ENCODE assay signal across 8 cellular contexts in genomic region chr6:50816115-50816675, GRCh38. TPM values are rescaled to one million over a fixed set of nuclear protein-coding genes. Genes with fewer than 3 reads are reported as not detected.
DNase-seq lines count a peak whose midpoint lies in the region; ATAC-seq and TF ChIP-seq lines count a peak whose summit lies in the region.

No MANE protein-coding gene starts in this region.

- H3K9me3 Mint-ChIP-seq in activated CD8-positive, alpha-beta T cell treated with anti-CD3 and anti-CD28 coated beads, Interleukin-2, amount 10 ng/mL, durations not matched to agents 7 days and 5 days (ENCODE audit: insufficient read depth): no peaks in the 10 kb centered on the region

- no peaks in the 10 kb centered on the region for H3K36me3 ChIP-seq in mucosa of stomach (ENCODE audit: control insufficient read depth, insufficient read depth, low read length)

- POLR2A ChIA-PET in activated CD8-positive, alpha-beta T cell treated with anti-CD3 and anti-CD28 coated beads, Interleukin-2, amount 10 ng/mL, durations not matched to agents 7 days and 5 days (lab: Charles Lee): no interaction called here

- peaks cover 5% of the 10 kb centered on the region for H3K36me3 Mint-ChIP-seq in activated CD8-positive, alpha-beta T cell treated with anti-CD3 and anti-CD28 coated beads, Interleukin-2, amount 10 ng/mL, durations not matched to agents 7 days and 5 days (ENCODE audit: low read depth)

- peaks cover 10% of the 10 kb centered on the region for H3K4me1 Mint-ChIP-seq in activated CD8-positive, alpha-beta T cell treated with anti-CD3 and anti-CD28 coated beads, Interleukin-2, amount 10 ng/mL, durations not matched to agents 7 days and 5 days (ENCODE audit: low read depth)

- peak overlapping the region; percentile 44 for H3K9ac ChIP-seq in mucosa of stomach (ENCODE audit: low read length)

- H3K4me3 Mint-ChIP-seq in activated CD8-positive, alpha-beta T cell treated with anti-CD3 and anti-CD28 coated beads, Interleukin-2, amount 10 ng/mL, durations not matched to agents 7 days and 5 days: peak overlapping the region; percentile 83

- H3K27ac Mint-ChIP-seq in activated CD8-positive, alpha-beta T cell treated with anti-CD3 and anti-CD28 coated beads, Interleukin-2, amount 10 ng/mL, durations not matched to agents 7 days and 5 days: no peak overlapping the region

- H3K9me3 ChIP-seq in mucosa of stomach (ENCODE audit: control insufficient read depth, low read length): no peaks in the 10 kb centered on the region

- peaks cover 46% of the 10 kb centered on the region for H3K27me3 ChIP-seq in mucosa of stomach (ENCODE audit: control insufficient read depth, insufficient read depth, low read length)

- H3K4me1 ChIP-seq in mucosa of stomach (ENCODE audit: control insufficient read depth, insufficient read depth, low read length): peaks cover 7% of the 10 kb centered on the region

- peak overlapping the region; percentile 62 for H3K4me3 ChIP-seq in epithelial cell of esophagus (ENCODE audit: low read length)
- peak overlapping the region; percentile 14 for H3K4me3 ChIP-seq in mucosa of stomach (ENCODE audit: low read length)

- peaks cover 45% of the 10 kb centered on the region for H3K27me3 Mint-ChIP-seq in activated CD8-positive, alpha-beta T cell treated with anti-CD3 and anti-CD28 coated beads, Interleukin-2, amount 10 ng/mL, durations not matched to agents 7 days and 5 days (ENCODE audit: low read depth)

- DNase-seq in COLO829 (ENCODE audit: low spot score): peak; percentile 77
- DNase-seq in NCI-H526 (lab: John Stamatoyannopoulos, UW): peak; percentile 70 to 92
- peak; percentile 78 for DNase-seq in activated CD8-positive, alpha-beta T cell treated with anti-CD3 and anti-CD28 coated beads, Interleukin-2, amount 10 ng/mL, durations not matched to agents 7 days and 5 days
- DNase-seq in epithelial cell of esophagus (ENCODE audit: low read depth): peak; percentile 82
- DNase-seq in stimulated activated naive CD4-positive, alpha-beta T cell (lab: John Stamatoyannopoulos, UW): peak in 4 of 6 experiments; percentile 9 to 32 (median 16)

- ATAC-seq in GM19351 (IDR thresholded peaks at IDR 0.05; ENCODE audit: unreplicated experiment): peak; percentile 70
- peak; percentile 84 for ATAC-seq in HG03442 (IDR thresholded peaks at IDR 0.05; ENCODE audit: unreplicated experiment)
- no peak for ATAC-seq in activated CD8-positive, alpha-beta T cell treated with anti-CD3 and anti-CD28 coated beads, Interleukin-2, amount 10 ng/mL, durations not matched to agents 7 days and 5 days

- TF ChIP-seq CTCF in epithelial cell of esophagus (IDR thresholded peaks at IDR 0.05; ENCODE audit: insufficient read depth, low read depth, low read length, missing control alignments): peak; percentile 78

- CTCF ChIA-PET in activated CD8-positive, alpha-beta T cell treated with anti-CD3 and anti-CD28 coated beads, Interleukin-2, amount 10 ng/mL, durations not matched to agents 7 days and 5 days (lab: Charles Lee): interaction anchor here (0.6 to 1.5 kb wide), 6 partner anchors 8 to 1148 kb away, joined by 3 read pairs; no protein-coding TSS in a partner anchor

RNA-seq across cellular contexts. Expression of gene TFAP2B, which starts 2.5 kb away (rescaled TPM):
- total RNA-seq in activated CD8-positive, alpha-beta T cell treated with anti-CD3 and anti-CD28 coated beads, Interleukin-2, amount 10 ng/mL, durations not matched to agents 7 days and 5 days: not detected

Comparison
In these comparisons a context has a peak if more than half of its experiments do, and no peak if none do; other contexts are left out.
1. DNase-seq: peak in every context shown above with its lines; median percentile 82 in epithelial cell of esophagus; 81 in NCI-H526; 78 in activated CD8-positive, alpha-beta T cell treated with anti-CD3 and anti-CD28 coated beads, Interleukin-2, amount 10 ng/mL, durations not matched to agents 7 days and 5 days; 77 in COLO829; 16 in stimulated activated naive CD4-positive, alpha-beta T cell.